10 cellular contexts compared by ENCODE assay signal in the genomic region with DNA sequence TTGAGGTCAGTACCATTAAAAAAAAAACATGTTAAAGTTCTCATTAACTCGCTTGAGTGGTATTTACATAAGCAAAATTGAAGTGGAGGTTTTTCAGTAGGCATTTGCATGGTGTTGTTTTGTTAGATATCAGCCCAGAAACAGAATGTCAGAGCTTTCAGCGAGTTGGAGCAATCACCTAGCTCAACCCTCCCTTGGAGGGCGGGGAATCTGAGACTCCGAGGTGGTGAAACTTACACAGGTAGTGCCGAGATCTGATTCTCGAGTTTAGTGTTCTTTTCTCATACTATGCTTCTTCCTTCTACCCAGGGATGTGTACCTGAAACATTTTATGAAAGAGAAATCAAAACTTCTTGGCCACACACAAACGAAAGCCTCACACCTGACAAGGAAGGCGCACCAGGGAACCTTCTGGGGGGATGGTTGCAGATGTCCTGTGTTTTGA. TPM values are rescaled to one million over a fixed set of nuclear protein-coding genes. Genes with fewer than 3 reads are reported as not detected.
DNase-seq lines count a peak whose midpoint lies in the region; ATAC-seq and TF ChIP-seq lines count a peak whose summit lies in the region.
"Had no signal": no experiment of that assay in that cellular context is flagged by ENCODE, and none has a peak within 500 bp of the region (broad histone marks: within the 10 kb centered on the region; RNA-seq: fewer than 3 reads in every experiment).

No MANE protein-coding gene starts in this region.

- peaks cover 86% of the 10 kb centered on the region for H3K4me1 ChIP-seq in left ventricle myocardium inferior

- DNase-seq in left ventricle myocardium inferior (no peak), cardiac septum (ENCODE audit: low spot score) (no peak), left kidney (ENCODE audit: low read depth, low spot score) (peak; percentile 50), dermis blood vessel endothelial cell (no peak), cerebellar nuclear complex (lab: John Stamatoyannopoulos, UW) (no peak), Ammon's horn (ENCODE audit: low spot score) (no peak)
- DNase-seq: activated naive CD4-positive, alpha-beta T cell had no signal

- H3K36me3 ChIP-seq in left ventricle myocardium inferior = peaks cover 49% of the 10 kb centered on the region

- peak; percentile 59 for ATAC-seq in HG03442 (IDR thresholded peaks at IDR 0.05; ENCODE audit: unreplicated experiment)
- ATAC-seq in GM19452 (IDR thresholded peaks at IDR 0.05; ENCODE audit: unreplicated experiment) = no peak

- H3K27me3 ChIP-seq in left ventricle myocardium inferior (ENCODE audit: low read depth) = no peaks in the 10 kb centered on the region

- H3K27ac ChIP-seq in left ventricle myocardium inferior (replicated peaks) = peak overlapping the region; percentile 92
- H3K27ac ChIP-seq: C4-2B had no signal

- intact Hi-C loops in left ventricle myocardium inferior (cut with micrococcal nuclease) (no loop called here), cardiac septum (cut with DNase I) (loop anchor here (5.0 kb wide), 2 partner anchors 35 to 65 kb away; no protein-coding TSS in a partner anchor)

- H3K9me3 ChIP-seq in left ventricle myocardium inferior (replicated peaks) = no peaks in the 10 kb centered on the region

- peak overlapping the region; percentile 84 for H3K4me3 ChIP-seq in left ventricle myocardium inferior

- TF ChIP-seq CTCF in left ventricle myocardium inferior (IDR thresholded peaks at IDR 0.05; ENCODE audit: borderline replicate concordance) = no peak

RNA-seq across cellular contexts. Expression of gene SEC14L1, which starts 6.6 kb away (rescaled TPM):
- 55.5 TPM for total RNA-seq in left ventricle myocardium inferior
- total RNA-seq in cardiac septum = 44.2 TPM
- total RNA-seq in dermis blood vessel endothelial cell = 322 and 488 TPM in 2 replicates
